Comparison of ENCODE assay signal across 9 cellular contexts in the genomic region with DNA sequence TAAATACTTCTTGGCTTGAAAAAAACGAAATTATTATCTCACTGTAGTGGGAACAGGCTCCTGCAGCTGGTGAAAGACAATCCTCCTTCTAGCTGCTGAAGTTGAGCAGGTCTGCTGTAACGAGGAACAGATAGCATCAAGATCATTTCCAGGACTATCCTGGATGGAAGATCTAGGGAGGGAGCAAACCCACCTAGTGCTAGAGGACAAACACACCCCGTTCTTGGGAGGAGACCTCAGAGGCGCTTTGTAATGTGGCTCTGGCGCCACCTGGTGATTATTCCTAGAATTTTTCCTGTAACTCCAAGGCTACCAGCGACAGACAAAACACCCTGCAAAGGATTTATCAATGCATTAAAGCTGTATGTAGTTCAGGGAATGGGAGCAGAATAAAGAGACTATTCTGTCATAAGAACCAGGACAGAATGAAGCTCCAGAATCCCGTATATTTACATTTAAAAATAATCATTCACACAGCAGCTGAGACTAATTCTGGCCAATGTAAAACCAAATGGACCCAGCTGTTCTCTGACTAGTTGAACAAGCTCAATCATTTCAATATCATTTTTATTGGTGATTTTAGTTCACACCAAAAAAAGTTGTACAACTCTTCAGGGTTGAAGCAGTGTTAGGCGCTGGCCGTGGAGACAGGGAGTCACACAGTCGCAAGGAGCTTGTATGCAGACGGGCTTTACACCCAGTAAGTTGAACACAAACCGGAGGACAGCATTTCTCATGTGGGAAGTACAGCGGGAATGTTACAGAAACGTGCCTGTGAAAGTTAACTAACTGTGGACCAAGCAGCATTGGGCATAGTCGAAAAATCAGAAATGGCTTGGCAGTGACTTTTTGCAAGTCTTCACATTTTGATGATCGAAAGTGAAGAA.
DNase-seq lines count a peak whose midpoint lies in the region; ATAC-seq and TF ChIP-seq lines count a peak whose summit lies in the region.
"Had no signal": no experiment of that assay in that cellular context is flagged by ENCODE, and none has a peak within 500 bp of the region (broad histone marks: within the 10 kb centered on the region; RNA-seq: fewer than 3 reads in every experiment).

No MANE protein-coding gene starts in this region.

- no peaks in the 10 kb centered on the region for H3K79me2 ChIP-seq in fibroblast of lung (ENCODE audit: control insufficient read depth, insufficient read depth, low read length)

- H3K4me1 Mint-ChIP-seq in nephron progenitor cell = peaks cover 25% of the 10 kb centered on the region

- ATAC-seq in stimulated activated naive CD8-positive, alpha-beta T cell treated with anti-CD3 and anti-CD28 coated beads, Interleukin-15, Interleukin-2, amounts not matched to agents 100 U/mL and 50 U/mL, for 24 hours = peak; percentile 73

- no peaks in the 10 kb centered on the region for H3K36me3 ChIP-seq in fibroblast of lung (ENCODE audit: control insufficient read depth, insufficient read depth, low read length)

- H3K9ac ChIP-seq in fibroblast of lung (ENCODE audit: insufficient read depth, low read length) = no peak overlapping the region

- H3K27me3 ChIP-seq in fibroblast of lung (ENCODE audit: control insufficient read depth, insufficient read depth, low read length) = no peaks in the 10 kb centered on the region

- DNase-seq in COLO668 (lab: John Stamatoyannopoulos, UW; ENCODE audit: unreplicated experiment) = peak; percentile 53
- peak; percentile 47 for DNase-seq in GM20000 (ENCODE audit: low spot score)
- DNase-seq in HuH-7 (ENCODE audit: low spot score) = peak; percentile 33
- DNase-seq in OCI-M1 (lab: John Stamatoyannopoulos, UW) = peak; percentile 84
- peak; percentile 33 for DNase-seq in activated T-cell treated with anti-CD3 and anti-CD28 coated beads for 48 hours (ENCODE audit: low read depth)
- DNase-seq in fibroblast of lung (ENCODE audit: low read depth in 2 of 2) = peak; percentile 58 to 78
- peak; percentile 74 for DNase-seq in nephron progenitor cell
- peak; percentile 68 for DNase-seq in stimulated activated naive CD8-positive, alpha-beta T cell treated with anti-CD3 and anti-CD28 coated beads, Interleukin-15, Interleukin-2, amounts not matched to agents 100 U/mL and 50 U/mL, for 24 hours

- no peaks in the 10 kb centered on the region for H3K4me1 ChIP-seq in fibroblast of lung (ENCODE audit: control insufficient read depth, extremely low read depth, insufficient read depth, low read length)

- H3K4me2 ChIP-seq in fibroblast of lung (ENCODE audit: extremely low read depth, insufficient read depth, low read length) = peak overlapping the region; percentile 16

- no peaks in the 10 kb centered on the region for H4K20me1 ChIP-seq in fibroblast of lung (ENCODE audit: control insufficient read depth, extremely low read depth, insufficient read depth, low read length)

- H3K36me3 Mint-ChIP-seq in nephron progenitor cell (ENCODE audit: low read depth) = no peaks in the 10 kb centered on the region

- no peaks in the 10 kb centered on the region for H3K9me3 ChIP-seq in fibroblast of lung (ENCODE audit: control insufficient read depth, insufficient read depth, low read depth, low read length)

- H3K27ac ChIP-seq in fibroblast of lung (ENCODE audit: insufficient read depth, low read length) = no peak overlapping the region

- H3K4me3 ChIP-seq in fibroblast of lung (replicated peaks in 1 of 4; ENCODE audit: control extremely low read depth in 1 of 4, insufficient read depth in 1 of 4, low read depth in 3 of 4, low read length in 4 of 4) = peak overlapping the region in 2 of 4 experiments; percentile 32 to 33

- H3K27ac Mint-ChIP-seq in nephron progenitor cell = peak overlapping the region; percentile 43
- H3K27ac Mint-ChIP-seq: dendritic cell treated with granulocyte-macrophage colony-stimulating factor and Interleukin-4, amounts not matched to agents 40 ng/mL and 50 ng/mL, for 4 days had no signal

- peak; percentile 37 for TF ChIP-seq CTCF in GM20000 (IDR thresholded peaks at IDR 0.05; ENCODE audit: extremely low read depth, missing control alignments)
- TF ChIP-seq CTCF in fibroblast of lung (conservative IDR thresholded peaks at IDR 0.05 in 1 of 2, IDR thresholded peaks at IDR 0.05 in 1 of 2; ENCODE audit: low read depth in 1 of 2, low read length in 2 of 2) = peak; percentile 73 to 76
- TF ChIP-seq CTCF in nephron progenitor cell (IDR thresholded peaks at IDR 0.05) = peak; percentile 96

- H3K27me3 Mint-ChIP-seq in nephron progenitor cell (ENCODE audit: low read depth, poor library complexity) = no peaks in the 10 kb centered on the region

- H3K4me3 Mint-ChIP-seq in nephron progenitor cell = no peak overlapping the region
- H3K4me3 Mint-ChIP-seq: dendritic cell treated with granulocyte-macrophage colony-stimulating factor and Interleukin-4, amounts not matched to agents 40 ng/mL and 50 ng/mL, for 4 days had no signal

- peak overlapping the region; percentile 7 for H2AFZ ChIP-seq in fibroblast of lung (ENCODE audit: low read length)

- H3K9me3 Mint-ChIP-seq in nephron progenitor cell = no peaks in the 10 kb centered on the region
- H3K9me3 Mint-ChIP-seq: dendritic cell treated with granulocyte-macrophage colony-stimulating factor and Interleukin-4, amounts not matched to agents 40 ng/mL and 50 ng/mL, for 4 days had no signal

Comparison
In these comparisons a context has a peak if more than half of its experiments do, and no peak if none do; other contexts are left out.
1. DNase-seq: peak in every context shown above with its lines; median percentile 84 in OCI-M1; 74 in nephron progenitor cell; 68 in fibroblast of lung; 68 in stimulated activated naive CD8-positive, alpha-beta T cell treated with anti-CD3 and anti-CD28 coated beads, Interleukin-15, Interleukin-2, amounts not matched to agents 100 U/mL and 50 U/mL, for 24 hours; 53 in COLO668; 47 in GM20000; 33 in HuH-7; 33 in activated T-cell treated with anti-CD3 and anti-CD28 coated beads for 48 hours.
2. CTCF ChIP-seq: peak in every context shown above with its lines; median percentile 96 in nephron progenitor cell; 74 in fibroblast of lung; 37 in GM20000.